ENCODE assay signal across 1 cellular context in genomic region chr3:53680026-53680425, GRCh38.
TF ChIP-seq lines count a peak whose summit lies in the region.

No MANE protein-coding gene starts in this region.

TF ChIP-seq in SK-N-SH, 30 proteins besides CTCF, POLR2A, EP300 and RAD21 (continued from another document):
- TF ChIP-seq REST (IDR thresholded peaks at IDR 0.05; ENCODE audit: low read depth, low read length) = peak; percentile 54; the same call in 1 of the 2 replicates
- TF ChIP-seq TCF12 (IDR thresholded peaks at IDR 0.05) = no peak
